16 cellular contexts compared by ENCODE assay signal in the genomic region with DNA sequence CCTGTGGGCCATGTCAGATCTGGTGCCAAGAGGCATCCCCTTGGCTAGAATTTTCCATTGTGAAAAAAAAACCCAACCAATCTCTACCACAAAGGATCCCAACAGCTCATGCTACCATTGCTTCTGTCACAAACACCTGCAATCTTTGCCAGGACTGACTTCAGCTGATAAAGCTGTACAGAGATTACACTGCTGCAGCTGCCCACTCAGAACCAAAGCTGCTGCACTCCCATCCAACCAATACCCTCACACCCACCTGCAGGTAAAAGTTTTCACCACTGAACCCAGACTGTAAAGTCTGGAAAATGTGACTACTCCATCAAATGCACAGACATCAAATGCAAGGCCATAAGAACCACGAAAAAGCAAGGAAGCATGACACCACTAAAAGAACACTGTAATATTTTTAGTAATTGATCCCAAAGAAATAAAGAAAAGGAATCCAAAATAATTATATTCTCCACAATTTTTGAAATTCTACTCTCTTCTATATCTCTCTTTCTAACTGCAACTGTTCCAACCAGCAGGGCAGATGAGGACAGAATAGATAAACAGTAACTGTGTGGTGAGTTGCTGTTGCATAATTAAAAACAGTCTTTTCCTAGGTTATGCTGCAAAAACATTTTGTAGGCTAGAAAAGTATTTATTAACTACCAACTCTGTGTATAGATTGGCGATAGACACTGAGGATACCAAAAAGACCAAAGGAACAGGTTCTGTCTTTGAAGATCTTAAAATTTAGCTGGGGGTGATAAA.
"Had no signal": no experiment of that assay in that cellular context is flagged by ENCODE, and none has a peak within 500 bp of the region (broad histone marks: within the 10 kb centered on the region; RNA-seq: fewer than 3 reads in every experiment).

No MANE protein-coding gene starts in this region.

- ATAC-seq: activated CD4-positive, CD25-positive, alpha-beta regulatory T cell treated with anti-CD3 and anti-CD28 coated beads, Interleukin-2, amount 50 U/mL, for 24 hours; right cardiac atrium; stimulated activated naive CD8-positive, alpha-beta T cell treated with anti-CD3 and anti-CD28 coated beads, Interleukin-15, Interleukin-2, amounts not matched to agents 100 U/mL and 50 U/mL, for 24 hours had no signal

- H3K9me3 ChIP-seq: suprapubic skin had no signal

- H3K27ac ChIP-seq: cardiac muscle cell, dorsolateral prefrontal cortex, suprapubic skin had no signal

- H3K4me1 Mint-ChIP-seq: activated naive CD4-positive, alpha-beta T cell treated with anti-CD3 and anti-CD28 coated beads, Interleukin-2, amount 10 ng/mL, durations not matched to agents 7 days and 5 days; endodermal cell had no signal

- H3K9me3 Mint-ChIP-seq: activated naive CD4-positive, alpha-beta T cell treated with anti-CD3 and anti-CD28 coated beads, Interleukin-2, amount 10 ng/mL, durations not matched to agents 7 days and 5 days; endodermal cell; nephron progenitor cell; type B pancreatic cell had no signal

- DNase-seq: activated CD4-positive, alpha-beta T cell treated with anti-CD3 and anti-CD28 coated beads, Interleukin-2, amount 50 U/mL, for 1 hour; activated naive CD4-positive, alpha-beta T cell treated with anti-CD3 and anti-CD28 coated beads, Interleukin-2, amount 10 ng/mL, durations not matched to agents 7 days and 5 days; dorsolateral prefrontal cortex; endodermal cell; hippocampal formation; kidney glomerular epithelial cell; nephron progenitor cell; occipital lobe; right cardiac atrium; stimulated activated naive CD8-positive, alpha-beta T cell treated with anti-CD3 and anti-CD28 coated beads, Interleukin-15, Interleukin-2, amounts not matched to agents 100 U/mL and 50 U/mL, for 24 hours; T-helper 9 cell had no signal

- H3K36me3 Mint-ChIP-seq: activated naive CD4-positive, alpha-beta T cell treated with anti-CD3 and anti-CD28 coated beads, Interleukin-2, amount 10 ng/mL, durations not matched to agents 7 days and 5 days; type B pancreatic cell had no signal

- H3K4me3 ChIP-seq: cardiac muscle cell, dorsolateral prefrontal cortex, suprapubic skin had no signal

- H3K4me3 Mint-ChIP-seq: activated naive CD4-positive, alpha-beta T cell treated with anti-CD3 and anti-CD28 coated beads, Interleukin-2, amount 10 ng/mL, durations not matched to agents 7 days and 5 days; endodermal cell; nephron progenitor cell; type B pancreatic cell had no signal

- H3K36me3 ChIP-seq: cardiac muscle cell, suprapubic skin had no signal

- H3K27me3 Mint-ChIP-seq: activated naive CD4-positive, alpha-beta T cell treated with anti-CD3 and anti-CD28 coated beads, Interleukin-2, amount 10 ng/mL, durations not matched to agents 7 days and 5 days; progenitor cell of endocrine pancreas had no signal

- H3K27ac Mint-ChIP-seq: activated naive CD4-positive, alpha-beta T cell treated with anti-CD3 and anti-CD28 coated beads, Interleukin-2, amount 10 ng/mL, durations not matched to agents 7 days and 5 days; endodermal cell; nephron progenitor cell; progenitor cell of endocrine pancreas; type B pancreatic cell had no signal
